12 cellular contexts compared by ENCODE assay signal in the genomic region with DNA sequence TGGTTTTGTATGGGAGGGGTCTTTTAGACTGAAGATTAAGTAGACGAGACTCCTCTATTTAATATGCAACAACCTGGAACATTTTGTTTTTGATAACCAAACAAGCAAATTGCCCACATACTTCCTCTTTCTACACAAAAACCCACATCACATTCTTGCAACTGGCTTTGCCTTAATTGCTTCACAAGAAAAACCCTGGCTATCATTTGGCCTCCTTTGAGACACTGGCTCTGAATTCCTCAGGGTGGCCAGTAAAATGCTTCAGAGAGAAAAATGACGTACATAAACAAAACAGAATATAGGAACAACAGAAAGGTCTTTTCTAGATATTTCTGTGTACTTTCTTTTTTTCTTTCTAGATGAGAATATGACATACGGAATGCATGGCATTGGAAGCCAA.
DNase-seq lines count a peak whose midpoint lies in the region; ATAC-seq and TF ChIP-seq lines count a peak whose summit lies in the region.
"Had no signal": no experiment of that assay in that cellular context is flagged by ENCODE, and none has a peak within 500 bp of the region (broad histone marks: within the 10 kb centered on the region; RNA-seq: fewer than 3 reads in every experiment).

No MANE protein-coding gene starts in this region.

- H3K4me1 Mint-ChIP-seq in activated T-cell treated with anti-CD3 and anti-CD28 coated beads, Interleukin-2, amount 50 U/mL, for 72 hours (ENCODE audit: low read depth), result peaks cover 53% of the 10 kb centered on the region

- intact Hi-C loops in adrenal gland (cut with DNase I), result loop anchor here in 1 of 2 donors (10.0 kb wide), 1 partner anchor 95 kb away; no protein-coding TSS in a partner anchor

- H3K27ac ChIP-seq in adrenal gland, result peak overlapping the region; percentile 60 to 94 (median 71)
- peak overlapping the region; percentile 41 to 88 for H3K27ac ChIP-seq in lung (ENCODE audit: low read depth in 1 of 2, low read length in 1 of 2)
- peak overlapping the region; percentile 69 to 82 (median 74) for H3K27ac ChIP-seq in upper lobe of left lung
- H3K27ac ChIP-seq in WERI-Rb-1, result no peak overlapping the region

- no peaks in the 10 kb centered on the region for H3K36me3 Mint-ChIP-seq in activated T-cell treated with anti-CD3 and anti-CD28 coated beads, Interleukin-2, amount 50 U/mL, for 72 hours (ENCODE audit: insufficient read depth in 2 of 2)
- H3K36me3 Mint-ChIP-seq: activated naive CD4-positive, alpha-beta T cell treated with anti-CD3 and anti-CD28 coated beads, Interleukin-2, amount 50 U/mL, for 24 hours had no signal

- ATAC-seq in activated T-cell treated with anti-CD3 and anti-CD28 coated beads, Interleukin-2, amount 50 U/mL, for 72 hours (replicated peaks in 1 of 2), result no peak
- ATAC-seq in lung (ENCODE audit: insufficient read depth, low FRiP score) (no peak), upper lobe of left lung (ENCODE audit: low FRiP score in 2 of 2) (no peak), GM21825 (IDR thresholded peaks at IDR 0.05; ENCODE audit: unreplicated experiment) (no peak), GM21737 (IDR thresholded peaks at IDR 0.05; ENCODE audit: unreplicated experiment) (no peak)

- no peak for TF ChIP-seq EP300 in upper lobe of left lung (IDR thresholded peaks at IDR 0.05)

- TF ChIP-seq CTCF in adrenal gland (IDR thresholded peaks at IDR 0.05), result peak in 1 of 6 experiments; percentile 10
- TF ChIP-seq CTCF in lung (IDR thresholded peaks at IDR 0.05; ENCODE audit: control extremely low read depth, extremely low read depth), result no peak
- TF ChIP-seq CTCF in upper lobe of left lung (IDR thresholded peaks at IDR 0.05), result no peak
- TF ChIP-seq CTCF in WERI-Rb-1 (IDR thresholded peaks at IDR 0.05; ENCODE audit: low read depth, low read length), result no peak

- TF ChIP-seq POLR2A in adrenal gland (IDR thresholded peaks at IDR 0.05) (no peak), upper lobe of left lung (IDR thresholded peaks at IDR 0.05) (no peak)

- H3K27me3 ChIP-seq in adrenal gland (no peaks in the 10 kb centered on the region), lung (ENCODE audit: control insufficient read depth, insufficient read depth) (no peaks in the 10 kb centered on the region), upper lobe of left lung (no peaks in the 10 kb centered on the region), WERI-Rb-1 (ENCODE audit: insufficient read depth, low read depth, severe bottlenecking) (no peaks in the 10 kb centered on the region)
- H3K27me3 ChIP-seq: pancreas had no signal

- 46 to 53% (median 49%) methylated on average over 3 of the region's 3 CpGs for WGBS in adrenal gland, 4 donors
- 41 to 47% methylated on average over 3 of the region's 3 CpGs for WGBS in lung, 2 donors
- WGBS in upper lobe of left lung, 2 donors, result 39 to 43% methylated on average over 3 of the region's 3 CpGs

- H3K4me3 ChIP-seq in adrenal gland, result no peak overlapping the region
- H3K4me3 ChIP-seq in lung, result no peak overlapping the region
- no peak overlapping the region for H3K4me3 ChIP-seq in upper lobe of left lung
- no peak overlapping the region for H3K4me3 ChIP-seq in WERI-Rb-1 (ENCODE audit: low read depth, low read length)
- H3K4me3 ChIP-seq: pancreas had no signal

- H3K27me3 Mint-ChIP-seq in activated T-cell treated with anti-CD3 and anti-CD28 coated beads, Interleukin-2, amount 50 U/mL, for 72 hours (ENCODE audit: low read depth), result peaks cover 17% of the 10 kb centered on the region

- DNase-seq in activated T-cell treated with anti-CD3 and anti-CD28 coated beads, Interleukin-2, amount 50 U/mL, for 72 hours, result no peak
- no peak for DNase-seq in activated T-cell treated with anti-CD3 and anti-CD28 coated beads, Interleukin-2, amount 50 U/mL, for 48 hours
- no peak for DNase-seq in adrenal gland
- no peak for DNase-seq in lung (ENCODE audit: low spot score)
- DNase-seq in upper lobe of left lung, result no peak
- DNase-seq in WERI-Rb-1, result no peak
- DNase-seq: hippocampal formation, NCI-H2029 had no signal

- H3K9me3 ChIP-seq in adrenal gland (replicated peaks in 1 of 3) (no peaks in the 10 kb centered on the region), lung (ENCODE audit: control insufficient read depth in 2 of 2, insufficient read depth in 1 of 2, low read length in 1 of 2) (no peaks in the 10 kb centered on the region), upper lobe of left lung (no peaks in the 10 kb centered on the region), WERI-Rb-1 (ENCODE audit: severe bottlenecking) (no peaks in the 10 kb centered on the region)
- H3K9me3 ChIP-seq: pancreas had no signal

- peak overlapping the region; percentile 52 for H3K27ac Mint-ChIP-seq in activated T-cell treated with anti-CD3 and anti-CD28 coated beads, Interleukin-2, amount 50 U/mL, for 72 hours
- H3K27ac Mint-ChIP-seq: activated naive CD4-positive, alpha-beta T cell treated with anti-CD3 and anti-CD28 coated beads, Interleukin-2, amount 50 U/mL, for 24 hours had no signal

- H3K4me1 ChIP-seq in adrenal gland (replicated peaks in 1 of 2), result peaks cover 6 to 30% of the 10 kb centered on the region in 2 donors
- peaks cover 17 to 34% of the 10 kb centered on the region in 2 donors for H3K4me1 ChIP-seq in lung (ENCODE audit: control insufficient read depth in 2 of 2, insufficient read depth in 2 of 2, low read length in 2 of 2)
- peaks cover 24 to 42% (median 32%) of the 10 kb centered on the region in 4 donors for H3K4me1 ChIP-seq in upper lobe of left lung

- H3K36me3 ChIP-seq in adrenal gland (replicated peaks in 1 of 2) (no peaks in the 10 kb centered on the region), lung (ENCODE audit: control insufficient read depth in 2 of 2, insufficient read depth in 2 of 2, low read length in 2 of 2) (no peaks in the 10 kb centered on the region), upper lobe of left lung (no peaks in the 10 kb centered on the region), WERI-Rb-1 (no peaks in the 10 kb centered on the region)
- H3K36me3 ChIP-seq: pancreas had no signal

- H3K4me3 Mint-ChIP-seq in activated T-cell treated with anti-CD3 and anti-CD28 coated beads, Interleukin-2, amount 50 U/mL, for 72 hours, result peak overlapping the region in 1 of 2 donors; percentile 21
- H3K4me3 Mint-ChIP-seq: activated naive CD4-positive, alpha-beta T cell treated with anti-CD3 and anti-CD28 coated beads, Interleukin-2, amount 50 U/mL, for 24 hours had no signal

- peaks cover 0 to 3% of the 10 kb centered on the region in 2 donors for H3K9me3 Mint-ChIP-seq in activated T-cell treated with anti-CD3 and anti-CD28 coated beads, Interleukin-2, amount 50 U/mL, for 72 hours
- H3K9me3 Mint-ChIP-seq: activated naive CD4-positive, alpha-beta T cell treated with anti-CD3 and anti-CD28 coated beads, Interleukin-2, amount 50 U/mL, for 24 hours had no signal
